8 cellular contexts compared by ENCODE assay signal in genomic region chr3:50298836-50299637, GRCh38. TPM values are rescaled to one million over a fixed set of nuclear protein-coding genes. Genes with fewer than 3 reads are reported as not detected.
DNase-seq lines count a peak whose midpoint lies in the region; ATAC-seq and TF ChIP-seq lines count a peak whose summit lies in the region.

TSS of gene HYAL3 (minus strand) at chr3:50299405. CDS start at chr3:50295602, 3,803 bp downstream.
TSS of gene NAA80 (minus strand) at chr3:50299405. CDS start at chr3:50297463, 1,942 bp downstream.

- TF ChIP-seq CTCF in DOHH2 (IDR thresholded peaks at IDR 0.05; ENCODE audit: low read depth, low read length, poor library complexity, severe bottlenecking) = peak; percentile 74

- peak within 1 kb of the TSS; percentile 98 for H3K4me3 ChIP-seq in DOHH2 (ENCODE audit: low read length)

- H3K9me3 ChIP-seq in DOHH2 (ENCODE audit: control insufficient read depth, insufficient read depth, low read length) = no peaks in the 10 kb centered on the region
- no peaks in the 10 kb centered on the region for H3K9me3 ChIP-seq in KOPT-K1 (ENCODE audit: insufficient read depth, low read length, poor library complexity, severe bottlenecking)

- peaks cover 4% of the 10 kb centered on the region; the same call in 1 of the 2 replicates for H3F3A ChIP-seq in DOHH2 (ENCODE audit: control insufficient read depth, insufficient read depth)

- H3K27me3 ChIP-seq in DOHH2 (ENCODE audit: control insufficient read depth, low read length) = no peaks in the 10 kb centered on the region

- no peaks in the 10 kb centered on the region for H3K9me2 ChIP-seq in DOHH2 (replicated peaks; ENCODE audit: control insufficient read depth, low read length)

- no peaks in the 10 kb centered on the region for H3K9me3 Mint-ChIP-seq in activated T-helper 1 cell treated with anti-CD3 and anti-CD28 coated beads, Interleukin-12 subunit alpha, Interleukin-12 subunit beta, Interleukin-2, Interleukin-4 antibody, amounts not matched to agents 30 ng/mL and 10 ng/mL and 1 ng/mL, durations not matched to agents 14 hours and 24 hours and 36 hours
- no peaks in the 10 kb centered on the region for H3K9me3 Mint-ChIP-seq in naive thymus-derived CD8-positive, alpha-beta T cell

- H3K36me3 ChIP-seq in DOHH2 (ENCODE audit: control insufficient read depth, low read length) (no peaks in the 10 kb centered on the region), KOPT-K1 (ENCODE audit: insufficient read depth, low read length) (no peaks in the 10 kb centered on the region)

- peak; percentile 88 for ATAC-seq in GM21786 (IDR thresholded peaks at IDR 0.05; ENCODE audit: unreplicated experiment)
- ATAC-seq in naive thymus-derived CD8-positive, alpha-beta T cell = peak; percentile 85 to 86

- POLR2A ChIA-PET in naive thymus-derived CD8-positive, alpha-beta T cell (lab: Charles Lee) = interaction anchor here (0.5 to 3.1 kb wide), 28 partner anchors 8 to 359 kb away, joined by 3 to 44 read pairs (median 5); partner anchors contain the start of genes CYB561D2, GNAI2, HEMK1 and NPRL2

- peaks cover 15% of the 10 kb centered on the region for H3K4me1 Mint-ChIP-seq in activated T-helper 1 cell treated with anti-CD3 and anti-CD28 coated beads, Interleukin-12 subunit alpha, Interleukin-12 subunit beta, Interleukin-2, Interleukin-4 antibody, amounts not matched to agents 30 ng/mL and 10 ng/mL and 1 ng/mL, durations not matched to agents 14 hours and 24 hours and 36 hours (ENCODE audit: low read depth)
- H3K4me1 Mint-ChIP-seq in naive thymus-derived CD8-positive, alpha-beta T cell = peaks cover 19 to 41% (median 34%) of the 10 kb centered on the region in 4 donors

- no peaks in the 10 kb centered on the region for H3K36me3 Mint-ChIP-seq in activated T-helper 1 cell treated with anti-CD3 and anti-CD28 coated beads, Interleukin-12 subunit alpha, Interleukin-12 subunit beta, Interleukin-2, Interleukin-4 antibody, amounts not matched to agents 30 ng/mL and 10 ng/mL and 1 ng/mL, durations not matched to agents 14 hours and 24 hours and 36 hours (ENCODE audit: low read depth)
- peaks cover 0 to 6% (median 0%) of the 10 kb centered on the region in 3 donors for H3K36me3 Mint-ChIP-seq in naive thymus-derived CD8-positive, alpha-beta T cell

- H3K27ac ChIP-seq in DOHH2 (ENCODE audit: low read depth, low read length) (peak within 1 kb of the TSS; percentile 66), KOPT-K1 (ENCODE audit: low read depth, low read length, poor library complexity, severe bottlenecking) (peak within 1 kb of the TSS; percentile 79)

- H3K27me3 Mint-ChIP-seq in activated T-helper 1 cell treated with anti-CD3 and anti-CD28 coated beads, Interleukin-12 subunit alpha, Interleukin-12 subunit beta, Interleukin-2, Interleukin-4 antibody, amounts not matched to agents 30 ng/mL and 10 ng/mL and 1 ng/mL, durations not matched to agents 14 hours and 24 hours and 36 hours (ENCODE audit: insufficient read depth) = no peaks in the 10 kb centered on the region
- H3K27me3 Mint-ChIP-seq in naive thymus-derived CD8-positive, alpha-beta T cell = no peaks in the 10 kb centered on the region

- no peaks in the 10 kb centered on the region for H4K20me1 ChIP-seq in DOHH2 (ENCODE audit: control insufficient read depth, insufficient read depth, low read depth, low read length)

- intact Hi-C loops in activated T-helper 1 cell treated with anti-CD3 and anti-CD28 coated beads, Interleukin-12 subunit alpha, Interleukin-12 subunit beta, Interleukin-2, Interleukin-4 antibody, amounts not matched to agents 30 ng/mL and 10 ng/mL and 1 ng/mL, durations not matched to agents 14 hours and 24 hours and 36 hours (cut with micrococcal nuclease) = loop anchor here (1.0 to 5.0 kb wide), 16 partner anchors 22 to 1900 kb away; partner anchors contain the start of genes ALAS1, APEH, C3orf18 and CYB561D2

- H3K4me1 ChIP-seq in DOHH2 (ENCODE audit: control insufficient read depth, low read length) = peaks cover 17% of the 10 kb centered on the region

- peak within 1 kb of the TSS; percentile 95 for H3K27ac Mint-ChIP-seq in activated T-helper 1 cell treated with anti-CD3 and anti-CD28 coated beads, Interleukin-12 subunit alpha, Interleukin-12 subunit beta, Interleukin-2, Interleukin-4 antibody, amounts not matched to agents 30 ng/mL and 10 ng/mL and 1 ng/mL, durations not matched to agents 14 hours and 24 hours and 36 hours
- H3K27ac Mint-ChIP-seq in naive thymus-derived CD8-positive, alpha-beta T cell = peak within 1 kb of the TSS; percentile 95 to 100 (median 99)

- H3K4me3 Mint-ChIP-seq in activated T-helper 1 cell treated with anti-CD3 and anti-CD28 coated beads, Interleukin-12 subunit alpha, Interleukin-12 subunit beta, Interleukin-2, Interleukin-4 antibody, amounts not matched to agents 30 ng/mL and 10 ng/mL and 1 ng/mL, durations not matched to agents 14 hours and 24 hours and 36 hours = peak within 1 kb of the TSS; percentile 94
- peak within 1 kb of the TSS; percentile 95 to 99 (median 97) for H3K4me3 Mint-ChIP-seq in naive thymus-derived CD8-positive, alpha-beta T cell

- peak within 1 kb of the TSS; percentile 98 for H3K4me2 ChIP-seq in DOHH2 (ENCODE audit: low read length)

- DNase-seq in RKO (ENCODE audit: low spot score) (peak; percentile 99), fibroblast of gingiva (ENCODE audit: low read depth) (peak; percentile 100)
- peak; percentile 99 for DNase-seq in activated T-helper 1 cell treated with anti-CD3 and anti-CD28 coated beads, Interleukin-12 subunit alpha, Interleukin-12 subunit beta, Interleukin-2, Interleukin-4 antibody, amounts not matched to agents 30 ng/mL and 10 ng/mL and 1 ng/mL, durations not matched to agents 14 hours and 24 hours and 36 hours (ENCODE audit: low spot score)
- peak; percentile 95 to 100 (median 99) for DNase-seq in naive thymus-derived CD8-positive, alpha-beta T cell
- DNase-seq in stimulated activated naive CD4-positive, alpha-beta T cell (lab: John Stamatoyannopoulos, UW) = peak; percentile 96 to 100 (median 99)

- H3K79me2 ChIP-seq in DOHH2 (ENCODE audit: control insufficient read depth, low read length) = 0 out of 2 replicates have a peak, but pooled peaks cover 3% of the 10 kb centered on the region

RNA-seq across cellular contexts. Expression of gene HYAL3, which starts in this region (rescaled TPM):
- 7.9 and 8.0 TPM in 2 replicates for total RNA-seq in activated T-helper 1 cell treated with anti-CD3 and anti-CD28 coated beads, Interleukin-12 subunit alpha, Interleukin-12 subunit beta, Interleukin-2, Interleukin-4 antibody, amounts not matched to agents 30 ng/mL and 10 ng/mL and 1 ng/mL, durations not matched to agents 14 hours and 24 hours and 36 hours
- total RNA-seq in naive thymus-derived CD8-positive, alpha-beta T cell = 1 to 10 TPM; 3.2 to 4.7 TPM
- polyA plus RNA-seq in naive thymus-derived CD8-positive, alpha-beta T cell = 1 to 10 TPM; 2.5 to 3.8 (median 3.0) TPM

RNA-seq across cellular contexts. Expression of gene NAA80, which starts in this region (rescaled TPM):
- 18.1 and 19.6 TPM in 2 replicates for total RNA-seq in activated T-helper 1 cell treated with anti-CD3 and anti-CD28 coated beads, Interleukin-12 subunit alpha, Interleukin-12 subunit beta, Interleukin-2, Interleukin-4 antibody, amounts not matched to agents 30 ng/mL and 10 ng/mL and 1 ng/mL, durations not matched to agents 14 hours and 24 hours and 36 hours
- 10 to 100 TPM; 33.8 to 36.8 TPM for total RNA-seq in naive thymus-derived CD8-positive, alpha-beta T cell
- polyA plus RNA-seq in naive thymus-derived CD8-positive, alpha-beta T cell = 10 to 100 TPM; 10.8 to 18.7 (median 17.4) TPM

Comparison
In these comparisons a context has a peak if more than half of its experiments do, and no peak if none do; other contexts are left out.
1. Peak in every context shown above with its lines: DNase-seq, ATAC-seq, H3K4me3 ChIP-seq and H3K27ac ChIP-seq.